ENCODE assay signal across 13 cellular contexts in genomic region chr7:98569606-98570337, GRCh38. TPM values are rescaled to one million over a fixed set of nuclear protein-coding genes. Genes with fewer than 3 reads are reported as not detected.
DNase-seq lines count a peak whose midpoint lies in the region; ATAC-seq, FAIRE-seq and TF ChIP-seq lines count a peak whose summit lies in the region.
"Had no signal": no experiment of that assay in that cellular context is flagged by ENCODE, and none has a peak within 500 bp of the region (broad histone marks: within the 10 kb centered on the region; RNA-seq: fewer than 3 reads in every experiment).

No MANE protein-coding gene starts in this region.

- H3K9me3 Mint-ChIP-seq in nephron progenitor cell: peaks cover 21% of the 10 kb centered on the region

- H2BK15ac ChIP-seq in H1 (ENCODE audit: low read length): no peak overlapping the region

- H2BK12ac ChIP-seq in H1 (ENCODE audit: low read depth, low read length): 0 out of 2 replicates have a peak overlapping the region, but pooled peaks have one; percentile 17

- H3K18ac ChIP-seq in H1 (ENCODE audit: extremely low read depth, low read length): no peak overlapping the region

- POLR2A ChIA-PET in H1 (lab: Charles Lee; ENCODE audit: partially characterized antibody): no interaction called here

- H3K4me3 ChIP-seq in BE2C (ENCODE audit: low read depth, low read length) (peak overlapping the region; percentile 19), H1 (ENCODE audit: extremely low read depth in 1 of 4, insufficient read depth in 2 of 4, low read depth in 3 of 4, low read length in 4 of 4) (no peak overlapping the region)
- H3K4me3 ChIP-seq: SK-N-MC had no signal

- DNase-seq in BE2C: no peak
- peak; percentile 69 to 78 for DNase-seq in NCI-H524 (lab: John Stamatoyannopoulos, UW)
- DNase-seq in H1 (ENCODE audit: low read depth in 1 of 2, low spot score in 2 of 2): no peak
- no peak for DNase-seq in nephron progenitor cell
- no peak for DNase-seq in HK-2 (ENCODE audit: unreplicated experiment)
- no peak for DNase-seq in NCI-H1048 (lab: John Stamatoyannopoulos, UW)
- DNase-seq: activated CD4-positive, alpha-beta T cell treated with anti-CD3 and anti-CD28 coated beads for 48 hours; NCI-H1930; trophoblast cell had no signal

- no peak for TF ChIP-seq POLR2A in H1 (IDR thresholded peaks at IDR 0.05; ENCODE audit: control extremely low read depth in 1 of 2, low read depth in 2 of 2, low read length in 2 of 2)

- peak overlapping the region; percentile 85 for H3K27ac Mint-ChIP-seq in nephron progenitor cell
- H3K27ac Mint-ChIP-seq: activated naive CD4-positive, alpha-beta T cell treated with anti-CD3 and anti-CD28 coated beads, Interleukin-2, amount 50 U/mL, for 72 hours had no signal

- no peak overlapping the region for H3K27ac ChIP-seq in H1 (ENCODE audit: low read depth, low read length)
- H3K27ac ChIP-seq: SK-N-MC had no signal

- H3K27me3 ChIP-seq in BE2C: no peaks in the 10 kb centered on the region
- no peaks in the 10 kb centered on the region for H3K27me3 ChIP-seq in H1 (replicated peaks in 1 of 4; ENCODE audit: control insufficient read depth in 3 of 4, extremely low read depth in 1 of 4, insufficient read depth in 3 of 4, low read length in 3 of 4)

- H2BK20ac ChIP-seq in H1 (ENCODE audit: low read length): 0 out of 2 replicates have a peak overlapping the region, but pooled peaks have one; percentile 61

- H3K9me3 ChIP-seq in BE2C (peaks cover 4% of the 10 kb centered on the region; the same call in 1 of the 2 replicates), H1 (ENCODE audit: insufficient read depth in 2 of 2, low read depth in 1 of 2, low read length in 1 of 2) (peaks cover 3 to 4% of the 10 kb centered on the region in 2 experiments; a peak in 1 of 4 replicates)

- H3K14ac ChIP-seq in H1 (ENCODE audit: insufficient read length): no peak overlapping the region

- TF ChIP-seq CTCF in BE2C (IDR thresholded peaks at IDR 0.05; ENCODE audit: low read depth, low read length) (no peak), H1 (IDR thresholded peaks at IDR 0.05; ENCODE audit: control extremely low read depth in 1 of 3, insufficient read depth in 1 of 3, low read depth in 1 of 3, low read length in 3 of 3) (no peak), nephron progenitor cell (IDR thresholded peaks at IDR 0.05) (no peak)

- no peak overlapping the region for H3K9ac ChIP-seq in H1 (replicated peaks in 1 of 4; ENCODE audit: extremely low read depth in 1 of 4, low read depth in 3 of 4, low read length in 3 of 4)

- H3K36me3 Mint-ChIP-seq in nephron progenitor cell (ENCODE audit: low read depth): no peaks in the 10 kb centered on the region
- H3K36me3 Mint-ChIP-seq: activated naive CD4-positive, alpha-beta T cell treated with anti-CD3 and anti-CD28 coated beads, Interleukin-2, amount 50 U/mL, for 72 hours had no signal

- no peak for TF ChIP-seq RAD21 in H1 (IDR thresholded peaks at IDR 0.05 in 1 of 2, conservative IDR thresholded peaks at IDR 0.05 in 1 of 2; ENCODE audit: low read depth in 2 of 2, low read length in 2 of 2)

- peak overlapping the region; percentile 11; the same call in 1 of the 2 replicates for H4K8ac ChIP-seq in H1 (ENCODE audit: extremely low read depth, insufficient read depth, low read length)

- H3K79me2 ChIP-seq in H1 (ENCODE audit: control insufficient read depth in 1 of 2, insufficient read depth in 2 of 2, low read length in 2 of 2): no peaks in the 10 kb centered on the region

- H4K5ac ChIP-seq in H1 (ENCODE audit: insufficient read length, low read depth, low read length): no peak overlapping the region

- H3K56ac ChIP-seq in H1 (replicated peaks; ENCODE audit: insufficient read length, low read depth, low read length): no peak overlapping the region

- ATAC-seq in HG03439 (IDR thresholded peaks at IDR 0.05; ENCODE audit: unreplicated experiment) (no peak), HG03025 (IDR thresholded peaks at IDR 0.05; ENCODE audit: low FRiP score, unreplicated experiment) (no peak)
- ATAC-seq: activated naive CD4-positive, alpha-beta T cell treated with anti-CD3 and anti-CD28 coated beads, Interleukin-2, amount 50 U/mL, for 72 hours had no signal

- H3K4me2 ChIP-seq in H1 (ENCODE audit: insufficient read depth in 1 of 2, low read depth in 2 of 2, low read length in 2 of 2): no peak overlapping the region

- no peak overlapping the region for H3K23ac ChIP-seq in H1 (ENCODE audit: insufficient read length)

- H2BK5ac ChIP-seq in H1 (ENCODE audit: low read depth, low read length): no peak overlapping the region

- no peak for FAIRE-seq in H1 (lab: Jason Lieb, UNC)

- H4K20me1 ChIP-seq in H1 (replicated peaks in 1 of 2; ENCODE audit: control insufficient read depth in 1 of 2, insufficient read depth in 2 of 2, low read length in 2 of 2): no peaks in the 10 kb centered on the region

- no peak overlapping the region for H4K91ac ChIP-seq in H1 (replicated peaks; ENCODE audit: insufficient read length, low read length)

- H3K79me1 ChIP-seq in H1 (ENCODE audit: low read depth, low read length): no peaks in the 10 kb centered on the region

- H3K27me3 Mint-ChIP-seq in nephron progenitor cell (ENCODE audit: low read depth, poor library complexity): peaks cover 20% of the 10 kb centered on the region

- no peak overlapping the region for H2AK5ac ChIP-seq in H1 (ENCODE audit: low read depth, low read length)

- CTCF ChIA-PET in H1 (lab: Charles Lee; ENCODE audit: partially characterized antibody): interaction anchor here (0.9 to 1.0 kb wide), 2 partner anchors 272 kb away, joined by 3 read pairs; no protein-coding TSS in a partner anchor

- H2BK120ac ChIP-seq in H1 (replicated peaks; ENCODE audit: low read depth, low read length): no peak overlapping the region

- H3K23me2 ChIP-seq in H1 (ENCODE audit: low read depth, low read length): no peaks in the 10 kb centered on the region; the same call in 1 of the 2 replicates

- H3K4me1 Mint-ChIP-seq in nephron progenitor cell: no peaks in the 10 kb centered on the region

- H3K4me1 ChIP-seq in BE2C: peaks cover 11% of the 10 kb centered on the region
- peaks cover 0 to 5% (median 0%) of the 10 kb centered on the region in 4 experiments; a peak in 3 of 7 replicates for H3K4me1 ChIP-seq in H1 (replicated peaks in 1 of 4; ENCODE audit: control insufficient read depth in 3 of 4, insufficient read depth in 4 of 4, low read length in 3 of 4)

- H2AFZ ChIP-seq in H1 (ENCODE audit: low read length): peak overlapping the region; percentile 49

- no peak for TF ChIP-seq EP300 in H1 (IDR thresholded peaks at IDR 0.05; ENCODE audit: borderline replicate concordance in 1 of 2, low read depth in 2 of 2, low read length in 2 of 2)

- 81% methylated on average over 21 of the region's 24 CpGs; no CpG with 5 or more reads in 1 of the 2 experiments for WGBS in H1 (ENCODE audit: extremely low coverage in 1 of 2, insufficient coverage in 1 of 2, insufficient read length in 1 of 2, insufficient replicate concordance in 2 of 2, low coverage in 1 of 2, low lambda C conversion rate in 2 of 2, missing lambda C conversion rate in 1 of 2), 2 experiments

- H3K4ac ChIP-seq in H1 (replicated peaks; ENCODE audit: insufficient read length, low read depth, low read length): no peak overlapping the region

- no peak overlapping the region for H3K4me3 Mint-ChIP-seq in nephron progenitor cell

- no peaks in the 10 kb centered on the region for H3K36me3 ChIP-seq in BE2C
- no peaks in the 10 kb centered on the region for H3K36me3 ChIP-seq in H1 (ENCODE audit: control insufficient read depth in 2 of 4, insufficient read depth in 4 of 4, low read length in 3 of 4)

TF ChIP-seq in H1, 55 proteins besides CTCF, POLR2A, EP300 and RAD21:
- no peak for TF ChIP-seq POU5F1 (IDR thresholded peaks at IDR 0.05; ENCODE audit: low read depth, low read length)
- TF ChIP-seq SIRT6 (IDR thresholded peaks at IDR 0.05; ENCODE audit: low read length): no peak
- no peak for TF ChIP-seq POLR2AphosphoS5 (IDR thresholded peaks at IDR 0.05; ENCODE audit: low read depth, low read length)
- TF ChIP-seq CHD2 (IDR thresholded peaks at IDR 0.05; ENCODE audit: low read length): no peak
- no peak for TF ChIP-seq CHD1 (IDR thresholded peaks at IDR 0.05; ENCODE audit: low read depth, low read length)
- TF ChIP-seq RBBP5 (IDR thresholded peaks at IDR 0.05; ENCODE audit: borderline replicate concordance, low read depth, low read length): no peak
- TF ChIP-seq FOSL1 (IDR thresholded peaks at IDR 0.05; ENCODE audit: insufficient read depth, low read depth, low read length): no peak
- TF ChIP-seq E2F6 (IDR thresholded peaks at IDR 0.05): no peak
- TF ChIP-seq SIN3A (conservative IDR thresholded peaks at IDR 0.05 in 1 of 2, IDR thresholded peaks at IDR 0.05 in 1 of 2; ENCODE audit: low read depth in 1 of 2, low read length in 2 of 2): no peak
- TF ChIP-seq EGR1 (IDR thresholded peaks at IDR 0.05; ENCODE audit: borderline replicate concordance, low read depth, low read length): no peak
- TF ChIP-seq TEAD4 (IDR thresholded peaks at IDR 0.05; ENCODE audit: low read depth, low read length): no peak
- no peak for TF ChIP-seq TAF7 (optimal IDR thresholded peaks at IDR 0.05; ENCODE audit: borderline replicate concordance, low read depth, low read length)
- TF ChIP-seq KDM5A (IDR thresholded peaks at IDR 0.05; ENCODE audit: low read length): no peak
- TF ChIP-seq NANOG (IDR thresholded peaks at IDR 0.05; ENCODE audit: insufficient read depth, low read depth, low read length, poor library complexity, severe bottlenecking): no peak
- TF ChIP-seq ZNF274 (IDR thresholded peaks at IDR 0.05; ENCODE audit: borderline replicate concordance, extremely low read depth, low read length): no peak
- TF ChIP-seq SP1 (IDR thresholded peaks at IDR 0.05; ENCODE audit: low read depth, low read length): no peak

RNA-seq across cellular contexts. Expression of gene NPTX2, which starts 47.3 kb away (rescaled TPM):
- polyA plus RNA-seq in BE2C (2012; ENCODE audit: insufficient read depth, insufficient read length, low read depth): 0.15 TPM
- total RNA-seq in H1 (2021; fragmentation: NEBNext Ultra II Directional; extraction: Animal tissue kit (Norgen Biotek cat#: 25700)): 14.0 and 18.4 TPM in 2 replicates
- 19.2 and 25.6 TPM in 2 replicates for polyA plus RNA-seq in H1 (2011; rRNA removed)
- 20.5 TPM for polyA plus RNA-seq in H1 (2011; cell fraction: cytosol; rRNA removed)
- 24.0 TPM for polyA plus RNA-seq in H1 (2011; cell fraction: nucleus; rRNA removed)
- 7.9 to 14.3 TPM (median 12.6 TPM) in 4 replicates for polyA plus RNA-seq in H1 (2012, experiment 1 of 2)
- polyA plus RNA-seq in H1 (2012, experiment 2 of 2): 10.4 TPM
- polyA plus RNA-seq in H1 (2013, experiment 1 of 2): 18.2 TPM
- 21.0 TPM for polyA plus RNA-seq in H1 (2013, experiment 2 of 2)
- polyA minus RNA-seq in H1 (2011; rRNA and poly(A)+ RNA removed): 16.4 TPM in 2 replicates
- polyA minus RNA-seq in H1 (2011; cell fraction: cytosol; rRNA and poly(A)+ RNA removed): 13.8 TPM
- 17.6 TPM for polyA minus RNA-seq in H1 (2011; cell fraction: nucleus; rRNA and poly(A)+ RNA removed)
- total RNA-seq: activated naive CD4-positive, alpha-beta T cell treated with anti-CD3 and anti-CD28 coated beads, Interleukin-2, amount 50 U/mL, for 72 hours had no signal

Comparison
In these comparisons a context has a peak if more than half of its experiments do, and no peak if none do; other contexts are left out.
1. DNase-seq: peak in NCI-H524 (2 of 2); none in BE2C (single experiment), H1 (0 of 2), nephron progenitor cell (single experiment), HK-2 (single experiment) and NCI-H1048 (single experiment).